In genomic region chr9:79592736-79593493, GRCh38 we compare ENCODE assay signal across 10 cellular contexts. TPM values are rescaled to one million over a fixed set of nuclear protein-coding genes. Genes with fewer than 3 reads are reported as not detected.
DNase-seq lines count a peak whose midpoint lies in the region; ATAC-seq and TF ChIP-seq lines count a peak whose summit lies in the region.
"Had no signal": no experiment of that assay in that cellular context is flagged by ENCODE, and none has a peak within 500 bp of the region (broad histone marks: within the 10 kb centered on the region; RNA-seq: fewer than 3 reads in every experiment).

No MANE protein-coding gene starts in this region.

- H3K36me3 Mint-ChIP-seq in activated T-cell treated with anti-CD3 and anti-CD28 coated beads, Interleukin-2, amount 50 U/mL, for 72 hours (ENCODE audit: insufficient read depth in 2 of 2): peaks cover 2 to 3% of the 10 kb centered on the region in 2 donors
- H3K36me3 Mint-ChIP-seq in osteocyte (ENCODE audit: unreplicated experiment): peaks cover 38% of the 10 kb centered on the region

- DNase-seq in activated T-cell treated with anti-CD3 and anti-CD28 coated beads, Interleukin-2, amount 50 U/mL, for 72 hours: no peak
- DNase-seq in osteocyte (ENCODE audit: extremely low spot score, unreplicated experiment): no peak
- no peak for DNase-seq in lower leg skin (ENCODE audit: low spot score in 2 of 2)
- DNase-seq in AG08395 (ENCODE audit: low spot score): no peak
- DNase-seq in NCI-H1417 (lab: John Stamatoyannopoulos, UW): no peak
- DNase-seq: H7, NCI-H774 had no signal

- H3K4me1 Mint-ChIP-seq in activated T-cell treated with anti-CD3 and anti-CD28 coated beads, Interleukin-2, amount 50 U/mL, for 72 hours (ENCODE audit: low read depth): peaks cover 55% of the 10 kb centered on the region
- peaks cover 23% of the 10 kb centered on the region for H3K4me1 Mint-ChIP-seq in osteocyte (ENCODE audit: unreplicated experiment)
- H3K4me1 Mint-ChIP-seq: mesothelial cell of epicardium had no signal

- H3K27me3 Mint-ChIP-seq in activated T-cell treated with anti-CD3 and anti-CD28 coated beads, Interleukin-2, amount 50 U/mL, for 72 hours (ENCODE audit: low read depth): peaks cover 12% of the 10 kb centered on the region
- no peaks in the 10 kb centered on the region for H3K27me3 Mint-ChIP-seq in osteocyte (ENCODE audit: unreplicated experiment)

- intact Hi-C loops in lower leg skin (cut with DNase I; ENCODE audit: low total_unique reads): no loop called here

- 63 to 66% methylated on average over 4 of the region's 4 CpGs for WGBS in lower leg skin, 2 donors

- no peak for TF ChIP-seq POLR2A in lower leg skin (IDR thresholded peaks at IDR 0.05)

- peak overlapping the region; percentile 39 to 66 for H3K4me3 Mint-ChIP-seq in activated T-cell treated with anti-CD3 and anti-CD28 coated beads, Interleukin-2, amount 50 U/mL, for 72 hours
- H3K4me3 Mint-ChIP-seq in osteocyte (ENCODE audit: unreplicated experiment): no peak overlapping the region
- H3K4me3 Mint-ChIP-seq: mesothelial cell of epicardium had no signal

- H3K27ac Mint-ChIP-seq in activated T-cell treated with anti-CD3 and anti-CD28 coated beads, Interleukin-2, amount 50 U/mL, for 72 hours: peak overlapping the region; percentile 2
- peak overlapping the region; percentile 19 for H3K27ac Mint-ChIP-seq in osteocyte (ENCODE audit: unreplicated experiment)
- H3K27ac Mint-ChIP-seq: mesothelial cell of epicardium had no signal

- H3K4me3 ChIP-seq in lower leg skin (ENCODE audit: low read depth, poor library complexity, severe bottlenecking): no peak overlapping the region

- ATAC-seq in GM18907 (IDR thresholded peaks at IDR 0.05; ENCODE audit: unreplicated experiment): peak; percentile 43
- ATAC-seq in HG03139 (IDR thresholded peaks at IDR 0.05; ENCODE audit: unreplicated experiment): peak; percentile 49
- ATAC-seq in activated T-cell treated with anti-CD3 and anti-CD28 coated beads, Interleukin-2, amount 50 U/mL, for 72 hours (replicated peaks in 1 of 2): peak; percentile 52 to 66

- no peak for TF ChIP-seq CTCF in osteocyte (IDR thresholded peaks at IDR 0.05)
- no peak for TF ChIP-seq CTCF in lower leg skin (IDR thresholded peaks at IDR 0.05)

- no peaks in the 10 kb centered on the region for H3K9me3 Mint-ChIP-seq in activated T-cell treated with anti-CD3 and anti-CD28 coated beads, Interleukin-2, amount 50 U/mL, for 72 hours
- no peaks in the 10 kb centered on the region for H3K9me3 Mint-ChIP-seq in osteocyte (ENCODE audit: unreplicated experiment)
- H3K9me3 Mint-ChIP-seq: mesothelial cell of epicardium had no signal

RNA-seq across cellular contexts. Expression of gene TLE4, which starts 21.1 kb away (rescaled TPM):
- total RNA-seq in activated T-cell treated with anti-CD3 and anti-CD28 coated beads, Interleukin-2, amount 50 U/mL, for 72 hours: 10 to 100 TPM; 35.3 to 38.5 TPM
- total RNA-seq in osteocyte (102 and 115 TPM in 2 replicates), lower leg skin (10 to 100 TPM; 46.8 to 97.9 (median 54.1) TPM)
